Comparison of ENCODE assay signal across 16 cellular contexts in genomic region chr20:48799315-48800105, GRCh38. TPM values are rescaled to one million over a fixed set of nuclear protein-coding genes. Genes with fewer than 3 reads are reported as not detected.
A peak's percentile ranks its signal among the peaks of the same experiment; 100 is the strongest.
DNase-seq lines count a peak whose midpoint lies in the region; ATAC-seq and TF ChIP-seq lines count a peak whose summit lies in the region.
"Had no signal": no experiment of that assay in that cellular context is flagged by ENCODE, and none has a peak within 500 bp of the region (broad histone marks: within the 10 kb centered on the region; RNA-seq: fewer than 3 reads in every experiment).

No MANE protein-coding gene starts in this region.

- H3K4me1 ChIP-seq in A673 (ENCODE audit: insufficient read depth, low read length, poor library complexity, severe bottlenecking) (peaks cover 50% of the 10 kb centered on the region), breast epithelium (no peaks in the 10 kb centered on the region)
- H3K4me1 ChIP-seq in CD8-positive, alpha-beta T cell (ENCODE audit: insufficient read depth, low read length), result peaks cover 72% of the 10 kb centered on the region

- no peak for TF ChIP-seq POLR2A in breast epithelium (IDR thresholded peaks at IDR 0.05)

- BruUV-seq in A673 (replicated peaks; lab: Mats Ljungman, UMichigan), result no TSS peak

- H3K27ac ChIP-seq in A673 (ENCODE audit: low read depth, low read length, poor library complexity, severe bottlenecking) (peak overlapping the region; percentile 66), breast epithelium (no peak overlapping the region)
- no peak overlapping the region for H3K27ac ChIP-seq in CD8-positive, alpha-beta T cell (ENCODE audit: low read depth, low read length)
- H3K27ac ChIP-seq: epithelial cell of prostate had no signal

- CTCF ChIA-PET in A673 (lab: Charles Lee), result no interaction called here
- CTCF ChIA-PET in CD8-positive, alpha-beta T cell (lab: Charles Lee), result interaction anchor here (0.6 to 1.0 kb wide), 2 partner anchors 24 to 27 kb away, joined by 3 to 4 read pairs; no protein-coding TSS in a partner anchor

- no peaks in the 10 kb centered on the region for H3K27me3 ChIP-seq in A673 (replicated peaks; ENCODE audit: insufficient read depth, low read depth, low read length, poor library complexity)
- no peaks in the 10 kb centered on the region for H3K27me3 ChIP-seq in CD8-positive, alpha-beta T cell (ENCODE audit: insufficient read depth, low read length)
- no peaks in the 10 kb centered on the region for H3K27me3 ChIP-seq in breast epithelium

- peaks cover 89% of the 10 kb centered on the region for H3K4me1 Mint-ChIP-seq in CD8-positive, alpha-beta T cell (ENCODE audit: low read depth)
- peaks cover 56% of the 10 kb centered on the region for H3K4me1 Mint-ChIP-seq in activated T-helper 17 cell treated with anti-CD3 and anti-CD28 coated beads, Interleukin-2, amount 50 U/mL, for 72 hours
- peaks cover 53% of the 10 kb centered on the region for H3K4me1 Mint-ChIP-seq in nephron progenitor cell

- TF ChIP-seq CTCF in A673 (conservative IDR thresholded peaks at IDR 0.05; ENCODE audit: low read depth, low read length) (no peak), nephron progenitor cell (IDR thresholded peaks at IDR 0.05) (no peak), breast epithelium (IDR thresholded peaks at IDR 0.05) (no peak)
- TF ChIP-seq CTCF in CD8-positive, alpha-beta T cell (IDR thresholded peaks at IDR 0.05), result no peak

- no peak overlapping the region for H3K4me3 Mint-ChIP-seq in CD8-positive, alpha-beta T cell
- no peak overlapping the region for H3K4me3 Mint-ChIP-seq in activated T-helper 17 cell treated with anti-CD3 and anti-CD28 coated beads, Interleukin-2, amount 50 U/mL, for 72 hours
- no peak overlapping the region for H3K4me3 Mint-ChIP-seq in nephron progenitor cell

- no peak for DNase-seq in A673 (ENCODE audit: low spot score)
- DNase-seq in CD8-positive, alpha-beta T cell, result no peak
- no peak for DNase-seq in nephron progenitor cell
- no peak for DNase-seq in retina
- DNase-seq in breast epithelium (ENCODE audit: low spot score in 2 of 2), result no peak
- DNase-seq in NCI-H1105 (lab: John Stamatoyannopoulos, UW), result no peak
- DNase-seq: activated T-cell treated with anti-CD3 and anti-CD28 coated beads, Interleukin-2, amount 50 U/mL, for 48 hours; amniotic stem cell; GF-D8; NCI-H2029; NCI-H524 treated with DMSO at 0.1 percent for 48 hours; stimulated activated CD4-positive, alpha-beta T cell treated with anti-CD3 and anti-CD28 coated beads, Interleukin-15, amount 100 ng/mL, for 24 hours had no signal

- ATAC-seq in CD8-positive, alpha-beta T cell, result no peak
- no peak for ATAC-seq in activated T-helper 17 cell treated with anti-CD3 and anti-CD28 coated beads, Interleukin-2, amount 50 U/mL, for 72 hours (replicated peaks)
- ATAC-seq in GM18909 (IDR thresholded peaks at IDR 0.05; ENCODE audit: poor library complexity, unreplicated experiment), result no peak

- H3K4me3 ChIP-seq in A673 (ENCODE audit: low read depth, low read length, poor library complexity, severe bottlenecking) (no peak overlapping the region), breast epithelium (no peak overlapping the region)
- no peak overlapping the region for H3K4me3 ChIP-seq in CD8-positive, alpha-beta T cell (ENCODE audit: low read depth, low read length)

- peaks cover 27% of the 10 kb centered on the region for H3K36me3 Mint-ChIP-seq in CD8-positive, alpha-beta T cell
- H3K36me3 Mint-ChIP-seq in activated T-helper 17 cell treated with anti-CD3 and anti-CD28 coated beads, Interleukin-2, amount 50 U/mL, for 72 hours (ENCODE audit: low read depth), result peaks cover 21% of the 10 kb centered on the region
- H3K36me3 Mint-ChIP-seq in nephron progenitor cell (ENCODE audit: low read depth), result peaks cover 12% of the 10 kb centered on the region

- H3K27me3 Mint-ChIP-seq in CD8-positive, alpha-beta T cell (ENCODE audit: low read depth), result no peaks in the 10 kb centered on the region
- H3K27me3 Mint-ChIP-seq in activated T-helper 17 cell treated with anti-CD3 and anti-CD28 coated beads, Interleukin-2, amount 50 U/mL, for 72 hours, result no peaks in the 10 kb centered on the region
- H3K27me3 Mint-ChIP-seq in nephron progenitor cell (ENCODE audit: low read depth, poor library complexity), result peaks cover 3% of the 10 kb centered on the region

- intact Hi-C loops in A673 (cut with micrococcal nuclease; ENCODE audit: unreplicated experiment) (no loop called here), breast epithelium (cut with DNase I; ENCODE audit: low total_unique reads) (no loop called here)
- intact Hi-C loops in CD8-positive, alpha-beta T cell (cut with DNase I, micrococcal nuclease), result no loop called here

- H3K9me3 Mint-ChIP-seq in CD8-positive, alpha-beta T cell, result no peaks in the 10 kb centered on the region
- H3K9me3 Mint-ChIP-seq in activated T-helper 17 cell treated with anti-CD3 and anti-CD28 coated beads, Interleukin-2, amount 50 U/mL, for 72 hours, result no peaks in the 10 kb centered on the region
- H3K9me3 Mint-ChIP-seq in nephron progenitor cell, result peaks cover 11% of the 10 kb centered on the region

- H3K9me3 ChIP-seq in A673 (ENCODE audit: low read depth, low read length, poor library complexity, severe bottlenecking) (no peaks in the 10 kb centered on the region), breast epithelium (no peaks in the 10 kb centered on the region)
- H3K9me3 ChIP-seq in CD8-positive, alpha-beta T cell (ENCODE audit: low read length), result no peaks in the 10 kb centered on the region

- peak overlapping the region; percentile 57 for H3K27ac Mint-ChIP-seq in CD8-positive, alpha-beta T cell
- H3K27ac Mint-ChIP-seq in activated T-helper 17 cell treated with anti-CD3 and anti-CD28 coated beads, Interleukin-2, amount 50 U/mL, for 72 hours, result peak overlapping the region; percentile 72
- H3K27ac Mint-ChIP-seq in nephron progenitor cell, result peak overlapping the region; percentile 54

- no peaks in the 10 kb centered on the region for H3K36me3 ChIP-seq in A673 (ENCODE audit: insufficient read depth, low read length, poor library complexity, severe bottlenecking)
- no peaks in the 10 kb centered on the region for H3K36me3 ChIP-seq in CD8-positive, alpha-beta T cell (ENCODE audit: insufficient read depth, low read length)
- no peaks in the 10 kb centered on the region for H3K36me3 ChIP-seq in breast epithelium

- POLR2A ChIA-PET in A673 (lab: Charles Lee; ENCODE audit: low non-redundant PET), result no interaction called here
- POLR2A ChIA-PET in CD8-positive, alpha-beta T cell (lab: Charles Lee), result interaction anchor here (1.1 kb wide), 1 partner anchor 19 kb away, joined by 3 read pairs; no protein-coding TSS in a partner anchor

RNA-seq across cellular contexts. Expression of gene PREX1, which starts 28.3 kb away (rescaled TPM):
- total RNA-seq in A673 (2021) (145 and 174 TPM in 2 replicates), breast epithelium (10 to 100 TPM; 53.1 to 84.2 (median 65.1) TPM)
- 100 to 1,000 TPM; 111 to 117 TPM for total RNA-seq in CD8-positive, alpha-beta T cell
- total RNA-seq in activated T-helper 17 cell treated with anti-CD3 and anti-CD28 coated beads, Interleukin-2, amount 50 U/mL, for 72 hours, result 100 to 1,000 TPM in 1 of 2 donors, 10 to 100 TPM in 1; 96.1 to 111 TPM
- total RNA-seq: MCF 10A had no signal
